ENCODE assay signal across 8 cellular contexts in the genomic region with DNA sequence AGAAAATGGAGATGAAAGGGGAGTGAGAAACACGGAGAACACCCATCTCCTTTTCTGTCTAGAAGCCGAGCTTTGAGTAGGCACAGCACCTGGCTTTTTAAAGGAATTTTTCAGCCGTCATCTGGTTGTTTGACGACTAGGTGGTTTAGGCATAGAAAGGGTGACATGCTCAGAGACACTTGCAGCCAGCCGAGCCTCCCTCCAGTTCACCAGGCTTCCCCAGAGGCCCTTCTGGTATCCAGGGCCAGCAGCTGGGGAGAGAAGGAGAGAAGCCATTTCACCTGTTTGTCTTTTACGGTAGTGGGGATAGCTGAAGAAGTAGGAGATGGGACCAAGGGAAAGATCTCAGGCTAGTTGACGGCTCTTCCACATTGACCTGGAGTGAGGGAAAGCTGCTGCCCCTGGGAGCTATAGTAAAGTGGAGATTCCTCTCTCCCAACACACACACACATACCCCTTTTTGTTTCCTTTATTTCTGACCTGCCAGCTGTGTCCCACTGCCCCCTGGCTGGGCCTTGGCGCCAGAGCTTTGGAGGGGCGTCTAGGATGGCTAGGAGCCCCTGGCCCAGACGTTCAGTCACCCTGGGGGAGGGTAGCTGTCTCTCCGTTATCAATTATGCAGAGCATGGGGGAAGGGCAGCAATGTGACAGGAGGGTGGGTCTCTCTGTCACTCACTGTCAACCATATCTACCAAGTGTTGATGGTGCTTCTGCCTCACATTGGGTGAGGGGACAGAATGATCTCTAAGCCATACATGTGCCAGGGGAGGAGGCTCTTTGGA. TPM values are rescaled to one million over a fixed set of nuclear protein-coding genes. Genes with fewer than 3 reads are reported as not detected.
A peak's percentile ranks its signal among the peaks of the same experiment; 100 is the strongest.
DNase-seq lines count a peak whose midpoint lies in the region; ATAC-seq and TF ChIP-seq lines count a peak whose summit lies in the region.

No MANE protein-coding gene starts in this region.

- DNase-seq in NCI-H1105 treated with DMSO at 0.1 percent for 48 hours (lab: John Stamatoyannopoulos, UW) (peak; percentile 39), NCI-H1105 (lab: John Stamatoyannopoulos, UW) (no peak), SJCRH30 (no peak), foreskin fibroblast (no peak), skeletal muscle cell (ENCODE audit: low read depth) (no peak), AML-193 (lab: John Stamatoyannopoulos, UW) (no peak), NCI-H2029 treated with DMSO at 0.1 percent for 48 hours (lab: John Stamatoyannopoulos, UW) (no peak)

- H3K9me3 ChIP-seq in SJCRH30 (replicated peaks): no peaks in the 10 kb centered on the region

- no peaks in the 10 kb centered on the region for H3K36me3 ChIP-seq in SJCRH30

- H3K4me1 ChIP-seq in SJCRH30: peaks cover 24% of the 10 kb centered on the region

- no peak for TF ChIP-seq CTCF in foreskin fibroblast (IDR thresholded peaks at IDR 0.05; ENCODE audit: low read depth, low read length)

- ATAC-seq in HG03520 (IDR thresholded peaks at IDR 0.05; ENCODE audit: unreplicated experiment): no peak

- H3K4me3 ChIP-seq in SJCRH30 (peak overlapping the region; percentile 55), foreskin fibroblast (ENCODE audit: low read depth in 1 of 2, low read length in 2 of 2) (peak overlapping the region; percentile 47 to 54), skeletal muscle cell (ENCODE audit: low read depth, low read length) (peak overlapping the region; percentile 54)

- no peaks in the 10 kb centered on the region for H3K27me3 ChIP-seq in SJCRH30

- H3K27ac ChIP-seq in SJCRH30: no peak overlapping the region; the same call in 1 of the 2 replicates

RNA-seq across cellular contexts. Expression of a gene that starts 5.5 kb away (rescaled TPM):
- total RNA-seq in SJCRH30 (2014; rRNA removed; shearing (Covaris generic)): 5.9 and 7.6 TPM in 2 replicates

RNA-seq across cellular contexts. Expression of a gene that starts 7.3 kb away (rescaled TPM):
- 35.2 and 41.2 TPM in 2 replicates for total RNA-seq in SJCRH30 (2014; rRNA removed; shearing (Covaris generic))

RNA-seq across cellular contexts. Expression of a gene that starts 13.5 kb away (rescaled TPM):
- total RNA-seq in SJCRH30 (2014; rRNA removed; shearing (Covaris generic)): 0.43 TPM in 1 of 2 replicates, not detected in the other

RNA-seq across cellular contexts. Expression of a gene that starts 41.9 kb away (rescaled TPM):
- 246 and 250 TPM in 2 replicates for total RNA-seq in SJCRH30 (2014; rRNA removed; shearing (Covaris generic))

RNA-seq across cellular contexts. Expression of a gene that starts 52.3 kb away (rescaled TPM):
- total RNA-seq in SJCRH30 (2014; rRNA removed; shearing (Covaris generic)): 54.5 and 59.5 TPM in 2 replicates
